1 cellular context compared by ENCODE assay signal in the genomic region with DNA sequence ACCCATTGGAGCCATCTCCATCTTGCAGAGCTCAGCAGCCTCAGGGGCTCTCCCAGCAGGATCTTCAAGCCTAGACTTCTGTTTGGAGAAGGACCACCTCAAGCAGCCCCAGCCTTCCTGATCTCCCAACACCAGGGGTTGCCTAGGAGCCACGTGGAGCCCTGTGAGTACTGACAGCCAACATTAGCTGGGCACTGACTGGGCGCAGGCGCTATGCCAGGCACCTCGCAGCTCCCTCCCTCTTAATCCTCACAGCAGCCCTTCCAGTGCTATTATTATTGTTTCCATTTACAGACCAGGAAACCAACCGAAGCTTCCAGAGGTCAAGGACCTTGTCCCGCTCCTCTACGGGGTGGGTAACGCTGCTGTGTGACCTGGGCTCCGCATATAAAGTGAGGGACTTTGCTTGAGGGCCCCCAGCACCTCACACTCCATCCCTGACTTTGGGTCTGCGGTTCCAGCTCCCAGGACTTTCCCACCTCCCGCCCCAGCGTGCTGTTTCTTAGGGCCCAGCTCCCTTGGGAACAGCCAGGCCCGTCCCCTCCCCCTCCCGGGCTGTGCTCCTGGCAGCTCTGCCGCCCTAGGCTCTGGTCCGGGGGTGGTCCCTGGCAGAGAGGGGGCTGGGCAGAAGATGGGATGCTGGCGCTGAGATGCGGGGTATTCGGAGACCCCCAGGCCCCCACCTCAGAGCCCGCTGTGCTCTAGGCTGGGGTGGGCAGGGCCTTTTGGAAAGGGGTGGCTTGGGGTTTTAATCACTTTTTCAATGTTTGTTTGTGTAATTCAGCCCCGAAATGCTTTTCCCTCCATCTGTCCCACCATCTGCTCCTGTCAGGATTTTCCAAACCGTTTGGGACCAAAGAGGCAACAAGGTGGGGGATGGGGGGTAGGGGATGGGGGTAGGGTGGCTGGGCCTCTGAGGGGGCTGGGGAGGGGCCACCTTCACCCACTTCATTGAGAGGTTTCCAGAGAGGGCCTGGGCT.
TF ChIP-seq lines count a peak whose summit lies in the region.

No MANE protein-coding gene starts in this region.

TF ChIP-seq in H1, 55 proteins besides CTCF, POLR2A, EP300 and RAD21:
- TF ChIP-seq GTF2F1 (IDR thresholded peaks at IDR 0.05; ENCODE audit: borderline replicate concordance, low read depth, low read length) (no peak), HDAC2 (IDR thresholded peaks at IDR 0.05; ENCODE audit: borderline replicate concordance in 1 of 2, low read depth in 2 of 2, low read length in 2 of 2) (no peak), CBX8 (IDR thresholded peaks at IDR 0.05; ENCODE audit: borderline replicate concordance, low read depth, low read length) (no peak), BRCA1 (IDR thresholded peaks at IDR 0.05; ENCODE audit: low read depth, low read length) (no peak)
